ENCODE assay signal across 11 cellular contexts in the genomic region with DNA sequence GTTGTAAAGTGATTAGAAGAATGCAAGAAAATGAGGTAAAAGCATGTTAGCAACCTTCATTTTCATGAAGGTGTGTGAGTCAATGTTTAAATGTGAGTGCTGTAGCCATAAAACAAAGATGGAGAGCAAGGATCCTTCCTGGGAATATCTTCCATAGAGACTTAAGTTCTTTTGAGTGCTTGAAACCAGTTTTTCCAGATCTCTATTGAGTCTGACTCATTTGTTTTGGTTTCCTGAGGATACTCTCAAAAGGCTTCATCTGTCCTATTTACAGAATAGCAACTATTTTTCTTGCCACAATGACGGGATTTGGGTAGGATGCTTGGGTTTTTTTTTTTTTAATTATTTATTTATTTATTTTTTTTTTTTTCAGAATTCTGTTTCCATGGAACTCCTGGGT. TPM values are rescaled to one million over a fixed set of nuclear protein-coding genes. Genes with fewer than 3 reads are reported as not detected.
DNase-seq lines count a peak whose midpoint lies in the region; ATAC-seq and TF ChIP-seq lines count a peak whose summit lies in the region.
"Had no signal": no experiment of that assay in that cellular context is flagged by ENCODE, and none has a peak within 500 bp of the region (broad histone marks: within the 10 kb centered on the region; RNA-seq: fewer than 3 reads in every experiment).

No MANE protein-coding gene starts in this region.

- H3K4me3 Mint-ChIP-seq in activated CD4-positive, alpha-beta memory T cell treated with anti-CD3 and anti-CD28 coated beads, Interleukin-2, amount 10 ng/mL, durations not matched to agents 7 days and 5 days, result no peak overlapping the region
- H3K4me3 Mint-ChIP-seq: T-cell had no signal

- ATAC-seq in heart left ventricle (no peak), GM18858 (IDR thresholded peaks at IDR 0.05; ENCODE audit: unreplicated experiment) (no peak)
- ATAC-seq: psoas muscle, T-cell had no signal

- intact Hi-C loops in heart left ventricle (cut with DNase I), result no loop called here

- H3K4me3 ChIP-seq in BJ (ENCODE audit: low read depth, low read length) (no peak overlapping the region), SJCRH30 (no peak overlapping the region), heart left ventricle (no peak overlapping the region)
- H3K4me3 ChIP-seq: psoas muscle had no signal

- H3K27ac Mint-ChIP-seq in activated CD4-positive, alpha-beta memory T cell treated with anti-CD3 and anti-CD28 coated beads, Interleukin-2, amount 10 ng/mL, durations not matched to agents 7 days and 5 days, result no peak overlapping the region
- H3K27ac Mint-ChIP-seq: T-cell had no signal

- H3K27ac ChIP-seq in SJCRH30 (no peak overlapping the region), heart left ventricle (no peak overlapping the region)
- H3K27ac ChIP-seq: psoas muscle had no signal

- H3K36me3 ChIP-seq in BJ (ENCODE audit: control insufficient read depth, insufficient read depth, low read length) (no peaks in the 10 kb centered on the region), SJCRH30 (no peaks in the 10 kb centered on the region), heart left ventricle (peaks cover 0 to 21% (median 3%) of the 10 kb centered on the region in 9 donors)

- DNase-seq in BJ (ENCODE audit: low read depth) (peak; percentile 59), HPDE6-E6E7 (ENCODE audit: extremely low spot score) (peak; percentile 73), astrocyte of the hippocampus (ENCODE audit: low read depth, low spot score) (peak; percentile 41), iris pigment epithelial cell (ENCODE audit: low read depth) (peak; percentile 60), SJCRH30 (no peak), heart left ventricle (no peak)
- DNase-seq in activated CD4-positive, alpha-beta memory T cell treated with anti-CD3 and anti-CD28 coated beads, Interleukin-2, amount 10 ng/mL, durations not matched to agents 7 days and 5 days, result no peak
- DNase-seq: NCI-H524, psoas muscle, T-cell had no signal

- POLR2A ChIA-PET in BJ (lab: Charles Lee), result no interaction called here
- POLR2A ChIA-PET in activated CD4-positive, alpha-beta memory T cell treated with anti-CD3 and anti-CD28 coated beads, Interleukin-2, amount 10 ng/mL, durations not matched to agents 7 days and 5 days (lab: Charles Lee), result no interaction called here

- peaks cover 50% of the 10 kb centered on the region for H3K4me1 Mint-ChIP-seq in activated CD4-positive, alpha-beta memory T cell treated with anti-CD3 and anti-CD28 coated beads, Interleukin-2, amount 10 ng/mL, durations not matched to agents 7 days and 5 days

- CTCF ChIA-PET in BJ (lab: Yijun Ruan, JAX), result interaction anchor here (2.2 kb wide), 1 partner anchor 11 kb away, joined by 11 read pairs; no protein-coding TSS in a partner anchor
- CTCF ChIA-PET in activated CD4-positive, alpha-beta memory T cell treated with anti-CD3 and anti-CD28 coated beads, Interleukin-2, amount 10 ng/mL, durations not matched to agents 7 days and 5 days (lab: Charles Lee), result no interaction called here

- H3K9me3 ChIP-seq in SJCRH30 (replicated peaks) (no peaks in the 10 kb centered on the region), heart left ventricle (no peaks in the 10 kb centered on the region)
- H3K9me3 ChIP-seq: psoas muscle had no signal

- 0 out of 2 replicates have a peak, but pooled peaks cover 3% of the 10 kb centered on the region for H3K4me1 ChIP-seq in SJCRH30
- peaks cover 0 to 62% (median 15%) of the 10 kb centered on the region in 12 donors for H3K4me1 ChIP-seq in heart left ventricle

- no peaks in the 10 kb centered on the region for H3K27me3 Mint-ChIP-seq in activated CD4-positive, alpha-beta memory T cell treated with anti-CD3 and anti-CD28 coated beads, Interleukin-2, amount 10 ng/mL, durations not matched to agents 7 days and 5 days
- H3K27me3 Mint-ChIP-seq: T-cell had no signal

- H3K9me3 Mint-ChIP-seq in activated CD4-positive, alpha-beta memory T cell treated with anti-CD3 and anti-CD28 coated beads, Interleukin-2, amount 10 ng/mL, durations not matched to agents 7 days and 5 days, result no peaks in the 10 kb centered on the region
- H3K9me3 Mint-ChIP-seq: T-cell had no signal

- H3K27me3 ChIP-seq in BJ (ENCODE audit: control insufficient read depth, insufficient read depth, low read length), result no peaks in the 10 kb centered on the region
- H3K27me3 ChIP-seq in SJCRH30, result no peaks in the 10 kb centered on the region
- no peaks in the 10 kb centered on the region for H3K27me3 ChIP-seq in heart left ventricle

- H3K36me3 Mint-ChIP-seq in activated CD4-positive, alpha-beta memory T cell treated with anti-CD3 and anti-CD28 coated beads, Interleukin-2, amount 10 ng/mL, durations not matched to agents 7 days and 5 days (ENCODE audit: low read depth), result no peaks in the 10 kb centered on the region

- TF ChIP-seq CTCF in BJ (IDR thresholded peaks at IDR 0.05; ENCODE audit: insufficient read depth, low read depth, low read length) (no peak), heart left ventricle (IDR thresholded peaks at IDR 0.05) (no peak)

- 62 to 83% (median 79%) methylated on average over 1 of the region's 1 CpG for WGBS in heart left ventricle, 4 donors

- TF ChIP-seq POLR2A in heart left ventricle (IDR thresholded peaks at IDR 0.05), result no peak

RNA-seq across cellular contexts. Expression of a gene that starts 45.9 kb away (rescaled TPM):
- 24.9 and 33.4 TPM in 2 replicates for polyA plus RNA-seq in BJ (2011; rRNA removed)
- polyA minus RNA-seq in BJ (2011; rRNA and poly(A)+ RNA removed), result 26.3 and 33.3 TPM in 2 replicates
- total RNA-seq in activated CD4-positive, alpha-beta memory T cell treated with anti-CD3 and anti-CD28 coated beads, Interleukin-2, amount 10 ng/mL, durations not matched to agents 7 days and 5 days, result 10 to 100 TPM; 27.9 to 31.3 TPM
- 43.8 and 46.9 TPM in 2 replicates for total RNA-seq in SJCRH30 (2014; rRNA removed; shearing (Covaris generic))
- total RNA-seq in heart left ventricle, result 10 to 100 TPM; 32.9 to 53.4 (median 46.7) TPM
- 10 to 100 TPM; 31.8 to 57.5 TPM for polyA plus RNA-seq in heart left ventricle

Comparison
In these comparisons a context has a peak if more than half of its experiments do, and no peak if none do; other contexts are left out.
1. DNase-seq: peak in BJ (single experiment), HPDE6-E6E7 (single experiment), astrocyte of the hippocampus (single experiment) and iris pigment epithelial cell (single experiment); none in activated CD4-positive, alpha-beta memory T cell treated with anti-CD3 and anti-CD28 coated beads, Interleukin-2, amount 10 ng/mL, durations not matched to agents 7 days and 5 days (single experiment), SJCRH30 (0 of 2) and heart left ventricle (0 of 5).